ENCODE assay signal across 8 cellular contexts in the genomic region with DNA sequence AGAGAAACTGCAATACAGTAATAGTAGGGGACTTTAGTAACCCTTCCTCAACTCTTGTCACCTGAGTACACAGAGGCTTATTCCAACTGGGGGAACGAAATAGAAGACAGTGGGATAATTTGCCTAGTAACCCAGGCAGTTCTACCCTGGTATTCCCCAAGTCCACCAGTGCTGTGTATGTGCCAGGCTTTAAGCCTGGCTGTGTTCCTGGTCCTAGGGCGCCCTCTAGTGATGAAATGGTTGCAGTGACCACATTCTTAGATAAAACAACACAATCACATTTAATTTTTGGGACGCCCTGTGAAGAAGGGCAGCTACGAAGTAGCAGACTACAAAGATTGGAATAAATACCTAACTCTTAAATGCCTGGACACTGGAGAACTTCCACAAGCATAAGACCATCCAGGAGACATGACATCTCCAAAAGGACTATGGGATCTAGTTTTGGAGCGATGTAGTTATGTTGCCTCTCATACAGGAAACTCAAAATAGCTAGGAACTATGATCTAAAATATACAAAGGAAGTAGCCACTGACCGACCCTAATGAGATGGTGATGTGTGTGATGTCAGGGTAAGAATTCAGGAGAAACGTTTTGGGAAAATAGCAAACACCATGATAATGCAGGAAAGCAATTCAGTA.
DNase-seq lines count a peak whose midpoint lies in the region; ATAC-seq, FAIRE-seq and TF ChIP-seq lines count a peak whose summit lies in the region.

No MANE protein-coding gene starts in this region.

- H3K36me3 ChIP-seq in HepG2 (replicated peaks in 1 of 2; ENCODE audit: control insufficient read depth in 1 of 2, insufficient read depth in 2 of 2, low read length in 2 of 2), result no peaks in the 10 kb centered on the region

- BruUV-seq in HepG2 (replicated peaks; lab: Mats Ljungman, UMichigan), result no TSS peak

- H3K4me3 ChIP-seq in HepG2 (replicated peaks in 1 of 3; ENCODE audit: insufficient read depth in 1 of 3, low read depth in 2 of 3, low read length in 3 of 3), result no peak overlapping the region

- TF ChIP-seq RAD21 in HepG2 (CRISPR knock-in tag; IDR thresholded peaks at IDR 0.05), result peak; percentile 63; the same call in 1 of the 2 replicates

- H3K4me2 ChIP-seq in HepG2 (ENCODE audit: low read depth, low read length), result no peak overlapping the region

- in situ Hi-C loops in HepG2 (cut with HindIII; ENCODE audit: extremely low pct_ligation_motif_present, low pct_unique_long_range_greater_than_20kb), result loop anchor here (5.0 to 25.0 kb wide), 2 partner anchors 122 to 158 kb away; no protein-coding TSS in a partner anchor

- peak; percentile 75 for ATAC-seq in HG03060 (IDR thresholded peaks at IDR 0.05; ENCODE audit: low read depth, unreplicated experiment)
- peak; percentile 91 for ATAC-seq in HepG2

- no peaks in the 10 kb centered on the region for H3K4me1 ChIP-seq in HepG2 (ENCODE audit: insufficient read depth, low read length)

- H2AFZ ChIP-seq in HepG2 (ENCODE audit: low read length), result no peak overlapping the region

- POLR2A ChIA-PET in HepG2 (lab: Yijun Ruan, JAX), result no interaction called here

- 40% methylated on average over 7 of the region's 7 CpGs for WGBS in HepG2 (ENCODE audit: low lambda C conversion rate)

- CTCF ChIA-PET in HepG2 (lab: Yijun Ruan, JAX; ENCODE audit: low intra/inter-chr PET ratio, low total read pairs), result interaction anchor here (1.1 to 2.6 kb wide), 2 partner anchors 118 to 159 kb away, joined by 5 to 25 read pairs; no protein-coding TSS in a partner anchor

- no peak for TF ChIP-seq POLR2A in HepG2 (IDR thresholded peaks at IDR 0.05; ENCODE audit: insufficient read depth in 1 of 2, low read depth in 2 of 2, low read length in 2 of 2)

- H3K9me3 ChIP-seq in HepG2 (ENCODE audit: low read length), result no peaks in the 10 kb centered on the region

- TF ChIP-seq EP300 in HepG2 (IDR thresholded peaks at IDR 0.05; ENCODE audit: low read depth in 2 of 2, low read length in 2 of 2), result no peak
- no peak for TF ChIP-seq EP300 in HepG2 (CRISPR knock-in tag; IDR thresholded peaks at IDR 0.05; ENCODE audit: borderline replicate concordance)

- intact Hi-C loops in HepG2 (cut with micrococcal nuclease; ENCODE audit: unreplicated experiment), result loop anchor here (1.0 to 5.0 kb wide), 2 partner anchors 160 to 728 kb away; no protein-coding TSS in a partner anchor

- no peaks in the 10 kb centered on the region for H3K79me2 ChIP-seq in HepG2 (ENCODE audit: insufficient read depth, low read length)

- DNase-seq in 8988T (peak; percentile 32), GM18507 (ENCODE audit: extremely low spot score, insufficient read length, low read depth) (peak; percentile 12), NCI-H2196 treated with DMSO at 0.1 percent for 48 hours (lab: John Stamatoyannopoulos, UW; ENCODE audit: unreplicated experiment) (peak; percentile 0), cerebellum (ENCODE audit: low spot score) (peak; percentile 31), HepG2 (ENCODE audit: low spot score) (peak; percentile 46)
- peak; percentile 59 for DNase-seq in activated CD4-positive, CD25-positive, alpha-beta regulatory T cell treated with anti-CD3 and anti-CD28 coated beads, Interleukin-2, amount 50 U/mL, for 72 hours
- DNase-seq in stimulated activated CD8-positive, alpha-beta memory T cell treated with anti-CD3 and anti-CD28 coated beads, Interleukin-12 subunit alpha, Interleukin-12 subunit beta, amount 100 ng/mL, for 1 hour (ENCODE audit: low read depth), result peak; percentile 35

- peak; percentile 88 for FAIRE-seq in GM18507 (lab: Jason Lieb, UNC)
- peak; percentile 82 for FAIRE-seq in HepG2 (lab: Jason Lieb, UNC)

- peak; percentile 78 for TF ChIP-seq CTCF in HepG2 (CRISPR knock-in tag; IDR thresholded peaks at IDR 0.05)

- no peaks in the 10 kb centered on the region for H4K20me1 ChIP-seq in HepG2 (ENCODE audit: insufficient read depth, low read length)

- no peak overlapping the region for H3K9ac ChIP-seq in HepG2 (ENCODE audit: insufficient read depth, low read depth, low read length)

- no peak overlapping the region for H3K27ac ChIP-seq in HepG2 (ENCODE audit: extremely low read length, insufficient read depth, low read length)

- H3K27me3 ChIP-seq in HepG2 (ENCODE audit: control insufficient read depth in 1 of 2, insufficient read depth in 2 of 2, low read length in 2 of 2), result no peaks in the 10 kb centered on the region

TF ChIP-seq in HepG2, 621 proteins besides CTCF, POLR2A, EP300 and RAD21:
- TF ChIP-seq, protein P1, sequence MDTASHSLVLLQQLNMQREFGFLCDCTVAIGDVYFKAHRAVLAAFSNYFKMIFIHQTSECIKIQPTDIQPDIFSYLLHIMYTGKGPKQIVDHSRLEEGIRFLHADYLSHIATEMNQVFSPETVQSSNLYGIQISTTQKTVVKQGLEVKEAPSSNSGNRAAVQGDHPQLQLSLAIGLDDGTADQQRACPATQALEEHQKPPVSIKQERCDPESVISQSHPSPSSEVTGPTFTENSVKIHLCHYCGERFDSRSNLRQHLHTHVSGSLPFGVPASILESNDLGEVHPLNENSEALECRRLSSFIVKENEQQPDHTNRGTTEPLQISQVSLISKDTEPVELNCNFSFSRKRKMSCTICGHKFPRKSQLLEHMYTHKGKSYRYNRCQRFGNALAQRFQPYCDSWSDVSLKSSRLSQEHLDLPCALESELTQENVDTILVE (CRISPR knock-in tag; IDR thresholded peaks at IDR 0.05), result no peak
- TF ChIP-seq WIZ (CRISPR knock-in tag; IDR thresholded peaks at IDR 0.05) (no peak), STAG1 (CRISPR knock-in tag; IDR thresholded peaks at IDR 0.05) (peak; percentile 79), SMC3 (IDR thresholded peaks at IDR 0.05; ENCODE audit: low read length) (peak; percentile 77), DPF2 (CRISPR knock-in tag; IDR thresholded peaks at IDR 0.05; ENCODE audit: borderline replicate concordance, low read depth) (no peak)
- TF ChIP-seq, protein P2, sequence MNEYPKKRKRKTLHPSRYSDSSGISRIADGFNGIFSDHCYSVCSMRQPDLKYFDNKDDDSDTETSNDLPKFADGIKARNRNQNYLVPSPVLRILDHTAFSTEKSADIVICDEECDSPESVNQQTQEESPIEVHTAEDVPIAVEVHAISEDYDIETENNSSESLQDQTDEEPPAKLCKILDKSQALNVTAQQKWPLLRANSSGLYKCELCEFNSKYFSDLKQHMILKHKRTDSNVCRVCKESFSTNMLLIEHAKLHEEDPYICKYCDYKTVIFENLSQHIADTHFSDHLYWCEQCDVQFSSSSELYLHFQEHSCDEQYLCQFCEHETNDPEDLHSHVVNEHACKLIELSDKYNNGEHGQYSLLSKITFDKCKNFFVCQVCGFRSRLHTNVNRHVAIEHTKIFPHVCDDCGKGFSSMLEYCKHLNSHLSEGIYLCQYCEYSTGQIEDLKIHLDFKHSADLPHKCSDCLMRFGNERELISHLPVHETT (CRISPR knock-in tag; conservative IDR thresholded peaks at IDR 0.05), result no peak
- TF ChIP-seq, protein P3, sequence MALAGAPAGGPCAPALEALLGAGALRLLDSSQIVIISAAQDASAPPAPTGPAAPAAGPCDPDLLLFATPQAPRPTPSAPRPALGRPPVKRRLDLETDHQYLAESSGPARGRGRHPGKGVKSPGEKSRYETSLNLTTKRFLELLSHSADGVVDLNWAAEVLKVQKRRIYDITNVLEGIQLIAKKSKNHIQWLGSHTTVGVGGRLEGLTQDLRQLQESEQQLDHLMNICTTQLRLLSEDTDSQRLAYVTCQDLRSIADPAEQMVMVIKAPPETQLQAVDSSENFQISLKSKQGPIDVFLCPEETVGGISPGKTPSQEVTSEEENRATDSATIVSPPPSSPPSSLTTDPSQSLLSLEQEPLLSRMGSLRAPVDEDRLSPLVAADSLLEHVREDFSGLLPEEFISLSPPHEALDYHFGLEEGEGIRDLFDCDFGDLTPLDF (CRISPR knock-in tag; IDR thresholded peaks at IDR 0.05), result no peak

Comparison
In these comparisons a context has a peak if more than half of its experiments do, and no peak if none do; other contexts are left out.
1. DNase-seq: peak in every context shown above with its lines; median percentile 59 in activated CD4-positive, CD25-positive, alpha-beta regulatory T cell treated with anti-CD3 and anti-CD28 coated beads, Interleukin-2, amount 50 U/mL, for 72 hours; 46 in HepG2; 35 in stimulated activated CD8-positive, alpha-beta memory T cell treated with anti-CD3 and anti-CD28 coated beads, Interleukin-12 subunit alpha, Interleukin-12 subunit beta, amount 100 ng/mL, for 1 hour; 32 in 8988T; 31 in cerebellum; 12 in GM18507; 0 in NCI-H2196 treated with DMSO at 0.1 percent for 48 hours.